8 cellular contexts compared by ENCODE assay signal in genomic region chr10:101587725-101588614, GRCh38. TPM values are rescaled to one million over a fixed set of nuclear protein-coding genes. Genes with fewer than 3 reads are reported as not detected.
DNase-seq lines count a peak whose midpoint lies in the region; ATAC-seq and TF ChIP-seq lines count a peak whose summit lies in the region.

TSS of gene DPCD (plus strand) at chr10:101588321. CDS start at chr10:101588337, 16 bp downstream.
TSS of gene POLL (minus strand) at chr10:101588257. CDS start at chr10:101587360, 897 bp downstream.

- no peaks in the 10 kb centered on the region for H3K27me3 Mint-ChIP-seq in T-helper 17 cell
- no peaks in the 10 kb centered on the region for H3K27me3 Mint-ChIP-seq in progenitor cell of endocrine pancreas

- H3K9me3 ChIP-seq in T-helper 17 cell (ENCODE audit: control insufficient read depth, low read length, poor library complexity, severe bottlenecking) (no peaks in the 10 kb centered on the region), left ventricle myocardium inferior (replicated peaks) (no peaks in the 10 kb centered on the region)

- no peaks in the 10 kb centered on the region for H3K27me3 ChIP-seq in left ventricle myocardium inferior (ENCODE audit: low read depth)

- TF ChIP-seq CTCF in GM13977 (IDR thresholded peaks at IDR 0.05; ENCODE audit: extremely low read depth, insufficient read depth, missing control alignments) = no peak
- no peak for TF ChIP-seq CTCF in left ventricle myocardium inferior (IDR thresholded peaks at IDR 0.05; ENCODE audit: borderline replicate concordance)
- TF ChIP-seq CTCF in progenitor cell of endocrine pancreas (IDR thresholded peaks at IDR 0.05; ENCODE audit: unreplicated experiment) = no peak

- H3K4me3 ChIP-seq in left ventricle myocardium inferior = peak within 1 kb of the TSS; percentile 98

- H3K36me3 Mint-ChIP-seq in T-helper 17 cell (ENCODE audit: low read depth) (no peaks in the 10 kb centered on the region), progenitor cell of endocrine pancreas (ENCODE audit: insufficient read depth) (peaks cover 2% of the 10 kb centered on the region)

- peak within 1 kb of the TSS; percentile 96 for H3K4me3 Mint-ChIP-seq in T-helper 17 cell
- H3K4me3 Mint-ChIP-seq in progenitor cell of endocrine pancreas (ENCODE audit: low read depth) = peak within 1 kb of the TSS; percentile 93

- DNase-seq in GM13977 (ENCODE audit: low spot score) = peak; percentile 97
- DNase-seq in NCI-H146 treated with DMSO at 0.1 percent for 48 hours (lab: John Stamatoyannopoulos, UW; ENCODE audit: unreplicated experiment) = peak; percentile 94
- peak; percentile 64 to 74 (median 65) for DNase-seq in T-helper 17 cell
- peak; percentile 98 for DNase-seq in left ventricle myocardium inferior
- DNase-seq in progenitor cell of endocrine pancreas (ENCODE audit: low spot score, unreplicated experiment) = peak; percentile 86
- DNase-seq in ureter (ENCODE audit: low spot score) = peak; percentile 97

- in situ Hi-C loops in GM13977 (cut with MboI; ENCODE audit: low pct_unique_long_range_greater_than_20kb, low sequenced_read_pairs, unreplicated experiment) = no loop called here

- peak; percentile 97 for ATAC-seq in HG02852 (IDR thresholded peaks at IDR 0.05; ENCODE audit: unreplicated experiment)
- peak; percentile 93 for ATAC-seq in T-helper 17 cell

- H3K27ac Mint-ChIP-seq in T-helper 17 cell (peak within 1 kb of the TSS; percentile 93), progenitor cell of endocrine pancreas (peak within 1 kb of the TSS; percentile 94)

- H3K4me1 ChIP-seq in left ventricle myocardium inferior = peaks cover 31% of the 10 kb centered on the region

- no peaks in the 10 kb centered on the region for H3K9me3 Mint-ChIP-seq in progenitor cell of endocrine pancreas (ENCODE audit: low read depth)

- intact Hi-C loops in left ventricle myocardium inferior (cut with micrococcal nuclease) = no loop called here

- H3K27ac ChIP-seq in angular gyrus (ENCODE audit: low read depth, low read length) (peak within 1 kb of the TSS; percentile 41), left ventricle myocardium inferior (replicated peaks) (peak within 1 kb of the TSS; percentile 84)

- H3K4me1 Mint-ChIP-seq in T-helper 17 cell = peaks cover 25% of the 10 kb centered on the region
- peaks cover 15% of the 10 kb centered on the region for H3K4me1 Mint-ChIP-seq in progenitor cell of endocrine pancreas (ENCODE audit: low read depth)

- H3K36me3 ChIP-seq in left ventricle myocardium inferior = peaks cover 20% of the 10 kb centered on the region

RNA-seq across cellular contexts. Expression of gene DPCD, which starts in this region (rescaled TPM):
- total RNA-seq in T-helper 17 cell (1 to 10 TPM in 1 of 2 donors, not detected in 1; 1.9 TPM), left ventricle myocardium inferior (24.0 TPM), progenitor cell of endocrine pancreas (27.4 and 36.9 TPM in 2 replicates), ureter (18.0 TPM)

RNA-seq across cellular contexts. Expression of gene POLL, which starts in this region (rescaled TPM):
- 10 to 100 TPM; 25.3 to 30.9 TPM for total RNA-seq in T-helper 17 cell
- 16.7 TPM for total RNA-seq in left ventricle myocardium inferior
- total RNA-seq in progenitor cell of endocrine pancreas = 49.3 and 55.9 TPM in 2 replicates
- 35.9 TPM for total RNA-seq in ureter

Comparison
In these comparisons a context has a peak if more than half of its experiments do, and no peak if none do; other contexts are left out.
1. Peak in every context shown above with its lines: DNase-seq, ATAC-seq, H3K4me3 ChIP-seq and H3K27ac ChIP-seq.